Comparison of ENCODE assay signal across 18 cellular contexts in genomic region chr11:20157768-20158167, GRCh38. TPM values are rescaled to one million over a fixed set of nuclear protein-coding genes. Genes with fewer than 3 reads are reported as not detected.
DNase-seq lines count a peak whose midpoint lies in the region; ATAC-seq and TF ChIP-seq lines count a peak whose summit lies in the region.
"Had no signal": no experiment of that assay in that cellular context is flagged by ENCODE, and none has a peak within 500 bp of the region (broad histone marks: within the 10 kb centered on the region; RNA-seq: fewer than 3 reads in every experiment).

No MANE protein-coding gene starts in this region.

- H3K27me3 Mint-ChIP-seq in CD4-positive, alpha-beta T cell: peaks cover 71% of the 10 kb centered on the region
- H3K27me3 Mint-ChIP-seq in Caco-2 (ENCODE audit: insufficient read depth, unreplicated experiment): peaks cover 51% of the 10 kb centered on the region
- H3K27me3 Mint-ChIP-seq in activated T-helper 17 cell treated with anti-CD3 and anti-CD28 coated beads, Interleukin-2, amount 50 U/mL, for 72 hours: peaks cover 62% of the 10 kb centered on the region
- peaks cover 51 to 86% (median 69%) of the 10 kb centered on the region in 5 donors for H3K27me3 Mint-ChIP-seq in naive thymus-derived CD4-positive, alpha-beta T cell

- H3K4me3 ChIP-seq in Caco-2 (ENCODE audit: low read depth, low read length) (no peak overlapping the region), HAP-1 (no peak overlapping the region)
- H3K4me3 ChIP-seq in naive thymus-derived CD4-positive, alpha-beta T cell (ENCODE audit: low read length): no peak overlapping the region

- H3K4me1 Mint-ChIP-seq in CD4-positive, alpha-beta T cell (ENCODE audit: low read depth): peaks cover 55% of the 10 kb centered on the region
- peaks cover 7% of the 10 kb centered on the region for H3K4me1 Mint-ChIP-seq in Caco-2 (ENCODE audit: low read depth, unreplicated experiment)
- H3K4me1 Mint-ChIP-seq in activated T-helper 17 cell treated with anti-CD3 and anti-CD28 coated beads, Interleukin-2, amount 50 U/mL, for 72 hours: peaks cover 21% of the 10 kb centered on the region
- H3K4me1 Mint-ChIP-seq in naive thymus-derived CD4-positive, alpha-beta T cell: peaks cover 18 to 55% (median 40%) of the 10 kb centered on the region in 7 donors

- no peaks in the 10 kb centered on the region for H3K36me3 Mint-ChIP-seq in CD4-positive, alpha-beta T cell (ENCODE audit: low read depth)
- H3K36me3 Mint-ChIP-seq in Caco-2 (ENCODE audit: insufficient read depth, unreplicated experiment): no peaks in the 10 kb centered on the region
- peaks cover 33% of the 10 kb centered on the region for H3K36me3 Mint-ChIP-seq in activated T-helper 17 cell treated with anti-CD3 and anti-CD28 coated beads, Interleukin-2, amount 50 U/mL, for 72 hours (ENCODE audit: low read depth)
- peaks cover 0 to 7% (median 4%) of the 10 kb centered on the region in 5 donors for H3K36me3 Mint-ChIP-seq in naive thymus-derived CD4-positive, alpha-beta T cell

- CTCF ChIA-PET in CD4-positive, alpha-beta T cell (lab: Charles Lee): no interaction called here
- CTCF ChIA-PET in Caco-2 (lab: Charles Lee): no interaction called here
- CTCF ChIA-PET in naive thymus-derived CD4-positive, alpha-beta T cell (lab: Charles Lee): no interaction called here

- H3K9me3 Mint-ChIP-seq in CD4-positive, alpha-beta T cell: no peaks in the 10 kb centered on the region
- no peaks in the 10 kb centered on the region for H3K9me3 Mint-ChIP-seq in Caco-2 (ENCODE audit: unreplicated experiment)
- H3K9me3 Mint-ChIP-seq in activated T-helper 17 cell treated with anti-CD3 and anti-CD28 coated beads, Interleukin-2, amount 50 U/mL, for 72 hours: peaks cover 8% of the 10 kb centered on the region
- peaks cover 0 to 49% (median 16%) of the 10 kb centered on the region in 11 donors for H3K9me3 Mint-ChIP-seq in naive thymus-derived CD4-positive, alpha-beta T cell

- BruUV-seq in Caco-2 (replicated peaks; lab: Mats Ljungman, UMichigan): no TSS peak

- ATAC-seq in CD4-positive, alpha-beta T cell (ENCODE audit: poor library complexity): no peak
- ATAC-seq in activated T-helper 17 cell treated with anti-CD3 and anti-CD28 coated beads, Interleukin-2, amount 50 U/mL, for 72 hours (replicated peaks): no peak
- ATAC-seq in naive thymus-derived CD4-positive, alpha-beta T cell: no peak
- ATAC-seq in HG02678 (IDR thresholded peaks at IDR 0.05; ENCODE audit: unreplicated experiment): no peak

- H3K27ac ChIP-seq in CD4-positive, alpha-beta T cell (ENCODE audit: low read depth, low read length): no peak overlapping the region
- no peak overlapping the region for H3K27ac ChIP-seq in naive thymus-derived CD4-positive, alpha-beta T cell (ENCODE audit: low read depth, low read length)
- H3K27ac ChIP-seq: heart right ventricle, upper lobe of left lung had no signal

- intact Hi-C loops in CD4-positive, alpha-beta T cell (cut with DNase I, micrococcal nuclease): no loop called here
- intact Hi-C loops in Caco-2 (cut with micrococcal nuclease; ENCODE audit: unreplicated experiment): no loop called here
- intact Hi-C loops in naive thymus-derived CD4-positive, alpha-beta T cell (cut with micrococcal nuclease): loop anchor here (1.0 to 10.0 kb wide), 4 partner anchors 25 to 230 kb away; partner anchors contain the start of genes HTATIP2 (in 1 of the 2) and PRMT3 (in 1 of the 2)

- no peaks in the 10 kb centered on the region for H3K36me3 ChIP-seq in Caco-2 (ENCODE audit: control insufficient read depth, insufficient read depth, low read length)
- no peaks in the 10 kb centered on the region for H3K36me3 ChIP-seq in naive thymus-derived CD4-positive, alpha-beta T cell (ENCODE audit: control insufficient read depth in 2 of 3, insufficient read depth in 3 of 3, low read length in 3 of 3)
- no peaks in the 10 kb centered on the region for H3K36me3 ChIP-seq in HAP-1 (replicated peaks)
- H3K36me3 ChIP-seq: heart right ventricle, upper lobe of left lung had no signal

- H3K27me3 ChIP-seq in CD4-positive, alpha-beta T cell (ENCODE audit: control insufficient read depth, insufficient read depth, low read length): peaks cover 68% of the 10 kb centered on the region
- H3K27me3 ChIP-seq in Caco-2 (replicated peaks; ENCODE audit: control insufficient read depth, insufficient read depth, low read length): no peaks in the 10 kb centered on the region; the same call in 1 of the 2 replicates
- peaks cover 12 to 33% of the 10 kb centered on the region in 2 donors for H3K27me3 ChIP-seq in naive thymus-derived CD4-positive, alpha-beta T cell (ENCODE audit: control insufficient read depth in 2 of 2, insufficient read depth in 2 of 2, low read length in 2 of 2)
- peaks cover 70% of the 10 kb centered on the region for H3K27me3 ChIP-seq in HAP-1 (ENCODE audit: low read depth)

- POLR2A ChIA-PET in CD4-positive, alpha-beta T cell (lab: Charles Lee): interaction anchor here (1.0 to 2.2 kb wide), 4 partner anchors 8 to 206 kb away, joined by 3 to 6 read pairs (median 4); partner anchors contain the start of gene HTATIP2
- POLR2A ChIA-PET in Caco-2 (lab: Charles Lee): no interaction called here
- POLR2A ChIA-PET in naive thymus-derived CD4-positive, alpha-beta T cell (lab: Charles Lee): interaction anchor here (1.6 kb wide), 1 partner anchor 206 kb away, joined by 4 read pairs; the partner anchor contains the start of gene HTATIP2

- H3K4me1 ChIP-seq in Caco-2 (no peaks in the 10 kb centered on the region), HAP-1 (no peaks in the 10 kb centered on the region)
- H3K4me1 ChIP-seq in naive thymus-derived CD4-positive, alpha-beta T cell (ENCODE audit: control insufficient read depth in 2 of 2, insufficient read depth in 2 of 2, low read length in 2 of 2): peaks cover 5 to 9% of the 10 kb centered on the region in 2 donors

- no peak overlapping the region for H3K27ac Mint-ChIP-seq in CD4-positive, alpha-beta T cell
- H3K27ac Mint-ChIP-seq in Caco-2 (ENCODE audit: unreplicated experiment): no peak overlapping the region
- H3K27ac Mint-ChIP-seq in activated T-helper 17 cell treated with anti-CD3 and anti-CD28 coated beads, Interleukin-2, amount 50 U/mL, for 72 hours: no peak overlapping the region
- H3K27ac Mint-ChIP-seq in naive thymus-derived CD4-positive, alpha-beta T cell: peak overlapping the region in 1 of 9 donors; percentile 38

- H3K4me3 Mint-ChIP-seq in CD4-positive, alpha-beta T cell: peak overlapping the region; percentile 77
- H3K4me3 Mint-ChIP-seq in Caco-2 (ENCODE audit: unreplicated experiment): peak overlapping the region; percentile 77
- H3K4me3 Mint-ChIP-seq in activated T-helper 17 cell treated with anti-CD3 and anti-CD28 coated beads, Interleukin-2, amount 50 U/mL, for 72 hours: peak overlapping the region; percentile 60
- peak overlapping the region; percentile 27 to 91 (median 87) for H3K4me3 Mint-ChIP-seq in naive thymus-derived CD4-positive, alpha-beta T cell
- H3K4me3 Mint-ChIP-seq: T-helper 1 cell treated with Interleukin-12 subunit alpha and Interleukin-12 subunit beta and Interleukin-4 antibody, amounts not matched to agents 30 μg/mL and 1 μg/mL, for 36 hours had no signal

- no peak for DNase-seq in CD4-positive, alpha-beta T cell
- no peak for DNase-seq in Caco-2
- DNase-seq in naive thymus-derived CD4-positive, alpha-beta T cell: no peak
- DNase-seq in NCI-H345 treated with DMSO at 0.1 percent for 48 hours (lab: John Stamatoyannopoulos, UW; ENCODE audit: unreplicated experiment): no peak
- DNase-seq in HAP-1 (ENCODE audit: low spot score in 2 of 2): no peak
- DNase-seq: activated CD4-positive, CD25-positive, alpha-beta regulatory T cell; activated gamma-delta T cell treated with Interleukin-2 at 50 U/mL for 16 hours; AML-193; heart right ventricle; NCI-H1694; stimulated activated CD4-positive, alpha-beta T cell treated with anti-CD3 and anti-CD28 coated beads, Interleukin-2, amount 100 ng/mL, for 24 hours had no signal

- peaks cover 14% of the 10 kb centered on the region for H3K9me3 ChIP-seq in CD4-positive, alpha-beta T cell (ENCODE audit: control insufficient read depth, low read length)
- no peaks in the 10 kb centered on the region for H3K9me3 ChIP-seq in Caco-2
- peaks cover 0 to 17% (median 0%) of the 10 kb centered on the region in 3 experiments for H3K9me3 ChIP-seq in naive thymus-derived CD4-positive, alpha-beta T cell (ENCODE audit: control insufficient read depth in 2 of 3, low read length in 3 of 3)
- H3K9me3 ChIP-seq in HAP-1: no peaks in the 10 kb centered on the region
- H3K9me3 ChIP-seq: heart right ventricle, upper lobe of left lung had no signal

- in situ Hi-C loops in HAP-1 (cut with MboI; ENCODE audit: low sequenced_read_pairs): no loop called here

- TF ChIP-seq CTCF in CD4-positive, alpha-beta T cell (IDR thresholded peaks at IDR 0.05): no peak
- TF ChIP-seq CTCF in Caco-2 (IDR thresholded peaks at IDR 0.05; ENCODE audit: insufficient read depth in 1 of 2, low read depth in 1 of 2, low read length in 1 of 2, severe bottlenecking in 1 of 2, unreplicated experiment in 1 of 2): no peak

RNA-seq across cellular contexts. Expression of gene DBX1, which starts 2.5 kb away (rescaled TPM):
- total RNA-seq in CD4-positive, alpha-beta T cell: under 1 TPM; 0.17 to 0.19 TPM
- not detected in 2 replicates for total RNA-seq in Caco-2 (2022)
- total RNA-seq in activated T-helper 17 cell treated with anti-CD3 and anti-CD28 coated beads, Interleukin-2, amount 50 U/mL, for 72 hours: not detected
- not detected for total RNA-seq in naive thymus-derived CD4-positive, alpha-beta T cell
- not detected for polyA plus RNA-seq in naive thymus-derived CD4-positive, alpha-beta T cell
- total RNA-seq: H4, heart right ventricle, lung microvascular endothelial cell, progenitor cell of endocrine pancreas, upper lobe of left lung had no signal
- polyA plus RNA-seq: heart right ventricle had no signal

Comparison
In these comparisons a context has a peak if more than half of its experiments do, and no peak if none do; other contexts are left out.
1. intact Hi-C loops: an anchor here in naive thymus-derived CD4-positive, alpha-beta T cell (1.0 to 10.0 kb wide); none called in CD4-positive, alpha-beta T cell and Caco-2.